Comparison of ENCODE assay signal across 15 cellular contexts in the genomic region with DNA sequence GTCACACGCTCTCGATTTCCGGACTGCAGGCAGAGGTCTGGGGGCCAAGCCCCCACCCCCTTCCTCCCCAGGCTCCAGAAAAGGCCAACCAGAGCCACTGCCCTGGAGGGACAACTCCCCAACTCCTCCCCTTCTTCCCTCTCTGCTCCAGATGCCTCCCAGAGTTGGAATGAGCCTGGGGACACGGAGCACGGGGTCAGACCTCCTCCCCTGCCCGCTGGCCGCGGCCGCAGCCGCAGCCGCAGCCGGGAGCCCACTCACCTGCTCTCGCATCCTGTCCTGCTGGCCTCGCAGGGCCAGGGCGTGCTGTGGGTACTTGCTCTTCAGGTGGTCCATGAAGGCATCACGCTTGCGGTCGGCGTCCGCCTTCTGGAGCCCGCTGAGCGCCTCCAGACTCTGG. TPM values are rescaled to one million over a fixed set of nuclear protein-coding genes. Genes with fewer than 3 reads are reported as not detected.
A peak's percentile ranks its signal among the peaks of the same experiment; 100 is the strongest.
DNase-seq lines count a peak whose midpoint lies in the region; ATAC-seq and TF ChIP-seq lines count a peak whose summit lies in the region.
"Had no signal": no experiment of that assay in that cellular context is flagged by ENCODE, and none has a peak within 500 bp of the region (broad histone marks: within the 10 kb centered on the region; RNA-seq: fewer than 3 reads in every experiment).

No MANE protein-coding gene starts in this region.

- H3K9ac ChIP-seq in BLaER1 treated with 17β-estradiol and CSF1 and Interleukin-3, amounts not matched to agents 10 nM and 100 nM, result no peak overlapping the region
- no peak overlapping the region for H3K9ac ChIP-seq in parathyroid adenoma

- no peaks in the 10 kb centered on the region for H3K9me3 ChIP-seq in BLaER1 treated with 17β-estradiol and CSF1 and Interleukin-3, amounts not matched to agents 10 nM and 100 nM (replicated peaks in 1 of 11)
- H3K9me3 ChIP-seq in right cardiac atrium (ENCODE audit: control insufficient read depth, low read length), result no peaks in the 10 kb centered on the region
- no peaks in the 10 kb centered on the region for H3K9me3 ChIP-seq in parathyroid adenoma (ENCODE audit: control insufficient read depth, low read length)
- no peaks in the 10 kb centered on the region for H3K9me3 ChIP-seq in esophagus squamous epithelium
- H3K9me3 ChIP-seq: SJSA1, uterus had no signal

- peak overlapping the region; percentile 57 for H2AFZ ChIP-seq in parathyroid adenoma

- no peaks in the 10 kb centered on the region for H3K36me3 ChIP-seq in BLaER1 treated with 17β-estradiol and CSF1 and Interleukin-3, amounts not matched to agents 10 nM and 100 nM
- H3K36me3 ChIP-seq in parathyroid adenoma (ENCODE audit: control insufficient read depth, insufficient read depth, low read length), result no peaks in the 10 kb centered on the region
- no peaks in the 10 kb centered on the region for H3K36me3 ChIP-seq in esophagus squamous epithelium
- H3K36me3 ChIP-seq: SJSA1, uterus had no signal

- peak; percentile 68 for DNase-seq in SK-N-DZ (ENCODE audit: low spot score)
- DNase-seq in right cardiac atrium, result peak in 2 of 3 donors; percentile 40 to 45
- DNase-seq in esophagus squamous epithelium (lab: John Stamatoyannopoulos, UW), result no peak
- no peak for DNase-seq in activated CD8-positive, alpha-beta memory T cell treated with anti-CD3 and anti-CD28 coated beads, Interleukin-2, amount 50 U/mL, for 48 hours
- DNase-seq in stimulated activated CD4-positive, alpha-beta T cell treated with anti-CD3 and anti-CD28 coated beads, Interleukin-4, amount 100 ng/mL, for 24 hours, result no peak
- DNase-seq in stimulated activated naive B cell treated with anti-CD40 and anti-IgM and Interleukin-4, amounts not matched to agents 10 μg/mL and 1 μg/mL and 100 μg/mL, for 72 hours, result no peak
- DNase-seq: activated CD8-positive, alpha-beta memory T cell treated with anti-CD3 and anti-CD28 coated beads, Interleukin-2, amount 10 ng/mL, durations not matched to agents 7 days and 5 days; activated naive CD4-positive, alpha-beta T cell treated with anti-CD3 and anti-CD28 coated beads, Interleukin-2, amount 50 U/mL, for 16 hours; NCI-H2081 treated with DMSO at 0.1 percent for 48 hours; uterus had no signal

- H3K27ac Mint-ChIP-seq in stimulated activated naive B cell treated with anti-CD40 and anti-IgM and Interleukin-4, amounts not matched to agents 10 μg/mL and 1 μg/mL and 100 μg/mL, for 72 hours, result no peak overlapping the region
- H3K27ac Mint-ChIP-seq: activated CD8-positive, alpha-beta memory T cell treated with anti-CD3 and anti-CD28 coated beads, Interleukin-2, amount 10 ng/mL, durations not matched to agents 7 days and 5 days; natural killer cell treated with Interleukin-12 subunit alpha and Interleukin-12 subunit beta and Interleukin-15 and Interleukin-18, amount 100 ng/mL, for 72 hours had no signal

- H3K27me3 Mint-ChIP-seq in stimulated activated naive B cell treated with anti-CD40 and anti-IgM and Interleukin-4, amounts not matched to agents 10 μg/mL and 1 μg/mL and 100 μg/mL, for 72 hours, result peaks cover 75 to 86% of the 10 kb centered on the region in 2 donors

- H3K36me3 Mint-ChIP-seq in stimulated activated naive B cell treated with anti-CD40 and anti-IgM and Interleukin-4, amounts not matched to agents 10 μg/mL and 1 μg/mL and 100 μg/mL, for 72 hours, result no peaks in the 10 kb centered on the region
- H3K36me3 Mint-ChIP-seq: activated CD8-positive, alpha-beta memory T cell treated with anti-CD3 and anti-CD28 coated beads, Interleukin-2, amount 10 ng/mL, durations not matched to agents 7 days and 5 days; natural killer cell treated with Interleukin-12 subunit alpha and Interleukin-12 subunit beta and Interleukin-15 and Interleukin-18, amount 100 ng/mL, for 72 hours had no signal

- peaks cover 75 to 100% (median 81%) of the 10 kb centered on the region in 11 experiments for H3K27me3 ChIP-seq in BLaER1 treated with 17β-estradiol and CSF1 and Interleukin-3, amounts not matched to agents 10 nM and 100 nM
- H3K27me3 ChIP-seq in right cardiac atrium (ENCODE audit: control insufficient read depth, insufficient read depth) (no peaks in the 10 kb centered on the region), parathyroid adenoma (ENCODE audit: control insufficient read depth, insufficient read depth, low read length) (no peaks in the 10 kb centered on the region), esophagus squamous epithelium (peaks cover 8 to 92% (median 20%) of the 10 kb centered on the region in 4 donors)

- H3K4me3 ChIP-seq in BLaER1 treated with 17β-estradiol and CSF1 and Interleukin-3, amounts not matched to agents 10 nM and 100 nM, result 0 out of 20 replicates have a peak overlapping the region, but pooled peaks of 1 of the 10 experiments have one; percentile 15
- peak overlapping the region; percentile 14 for H3K4me3 ChIP-seq in right cardiac atrium (ENCODE audit: low read length)
- no peak overlapping the region for H3K4me3 ChIP-seq in parathyroid adenoma (ENCODE audit: low read depth, low read length)
- H3K4me3 ChIP-seq in esophagus squamous epithelium, result peak overlapping the region in 2 of 4 donors; percentile 11 to 12
- H3K4me3 ChIP-seq: SJSA1, uterus had no signal

- intact Hi-C loops in right cardiac atrium (cut with DNase I), result no loop called here
- intact Hi-C loops in esophagus squamous epithelium (cut with DNase I), result no loop called here

- no peak for TF ChIP-seq CTCF in parathyroid adenoma (IDR thresholded peaks at IDR 0.05)
- TF ChIP-seq CTCF in esophagus squamous epithelium (IDR thresholded peaks at IDR 0.05), result no peak

- no peak overlapping the region for H3K27ac ChIP-seq in BLaER1 treated with 17β-estradiol and CSF1 and Interleukin-3, amounts not matched to agents 10 nM and 100 nM
- no peak overlapping the region for H3K27ac ChIP-seq in right cardiac atrium (ENCODE audit: low read length)
- H3K27ac ChIP-seq in parathyroid adenoma, result no peak overlapping the region
- H3K27ac ChIP-seq in esophagus squamous epithelium, result no peak overlapping the region
- H3K27ac ChIP-seq: SJSA1, uterus had no signal

- H3K9me3 Mint-ChIP-seq in stimulated activated naive B cell treated with anti-CD40 and anti-IgM and Interleukin-4, amounts not matched to agents 10 μg/mL and 1 μg/mL and 100 μg/mL, for 72 hours, result no peaks in the 10 kb centered on the region
- H3K9me3 Mint-ChIP-seq: natural killer cell treated with Interleukin-12 subunit alpha and Interleukin-12 subunit beta and Interleukin-15 and Interleukin-18, amount 100 ng/mL, for 72 hours had no signal

- TF ChIP-seq POLR2A in esophagus squamous epithelium (IDR thresholded peaks at IDR 0.05), result no peak

- H3K4me2 ChIP-seq in BLaER1 treated with 17β-estradiol and CSF1 and Interleukin-3, amounts not matched to agents 10 nM and 100 nM, result peak overlapping the region in 7 of 11 experiments; percentile 10 to 81 (median 37); a peak in 9 of 22 replicates
- H3K4me2 ChIP-seq in parathyroid adenoma (ENCODE audit: low read length), result no peak overlapping the region

- ATAC-seq in right cardiac atrium, result peak in 1 of 2 donors; percentile 13
- no peak for ATAC-seq in stimulated activated naive B cell treated with anti-CD40 and anti-IgM and Interleukin-4, amounts not matched to agents 10 μg/mL and 1 μg/mL and 100 μg/mL, for 72 hours (replicated peaks)
- ATAC-seq: activated CD8-positive, alpha-beta memory T cell treated with anti-CD3 and anti-CD28 coated beads, Interleukin-2, amount 10 ng/mL, durations not matched to agents 7 days and 5 days; natural killer cell treated with Interleukin-12 subunit alpha and Interleukin-12 subunit beta and Interleukin-15 and Interleukin-18, amount 100 ng/mL, for 72 hours had no signal

- H3K79me2 ChIP-seq in parathyroid adenoma, result no peaks in the 10 kb centered on the region

- 5% methylated on average over 22 of the region's 22 CpGs for WGBS in right cardiac atrium
- 5% methylated on average over 15 of the region's 22 CpGs; no CpG with 5 or more reads in 1 of the 2 donors for WGBS in esophagus squamous epithelium, 2 donors

- H4K20me1 ChIP-seq in BLaER1 treated with 17β-estradiol and CSF1 and Interleukin-3, amounts not matched to agents 10 nM and 100 nM, result peaks cover 0 to 87% (median 40%) of the 10 kb centered on the region in 11 experiments; a peak in 18 of 22 replicates

- peaks cover 5 to 30% (median 25%) of the 10 kb centered on the region in 10 experiments; a peak in 18 of 20 replicates for H3K4me1 ChIP-seq in BLaER1 treated with 17β-estradiol and CSF1 and Interleukin-3, amounts not matched to agents 10 nM and 100 nM
- H3K4me1 ChIP-seq in right cardiac atrium (ENCODE audit: control insufficient read depth, insufficient read depth, low read length), result no peaks in the 10 kb centered on the region
- H3K4me1 ChIP-seq in parathyroid adenoma, result peaks cover 2% of the 10 kb centered on the region
- H3K4me1 ChIP-seq in esophagus squamous epithelium, result peaks cover 6 to 14% (median 8%) of the 10 kb centered on the region in 3 donors
- H3K4me1 ChIP-seq: SJSA1, uterus had no signal

- H3K4me1 Mint-ChIP-seq in stimulated activated naive B cell treated with anti-CD40 and anti-IgM and Interleukin-4, amounts not matched to agents 10 μg/mL and 1 μg/mL and 100 μg/mL, for 72 hours, result peaks cover 13 to 17% of the 10 kb centered on the region in 2 donors

- no peak overlapping the region for H3K4me3 Mint-ChIP-seq in stimulated activated naive B cell treated with anti-CD40 and anti-IgM and Interleukin-4, amounts not matched to agents 10 μg/mL and 1 μg/mL and 100 μg/mL, for 72 hours
- H3K4me3 Mint-ChIP-seq: activated CD8-positive, alpha-beta memory T cell treated with anti-CD3 and anti-CD28 coated beads, Interleukin-2, amount 10 ng/mL, durations not matched to agents 7 days and 5 days; natural killer cell treated with Interleukin-12 subunit alpha and Interleukin-12 subunit beta and Interleukin-15 and Interleukin-18, amount 100 ng/mL, for 72 hours had no signal

RNA-seq across cellular contexts. Expression of a gene that starts 27.5 kb away (rescaled TPM):
- polyA plus RNA-seq in SK-N-DZ (2014; cell fraction: cytosol; rRNA removed), result 2.7 and 3.0 TPM in 2 replicates
- polyA plus RNA-seq in SK-N-DZ (2014; cell fraction: nucleus; rRNA removed), result 7.4 and 10.8 TPM in 2 replicates
- total RNA-seq in right cardiac atrium (1 to 10 TPM in 3 of 4 donors, under 1 TPM in 1; 0.89 to 4.8 (median 3.0) TPM), esophagus squamous epithelium (1 to 10 TPM in 3 of 4 donors, under 1 TPM in 1; 0.09 to 1.7 (median 1.3) TPM)
- 2.6 TPM for polyA plus RNA-seq in right cardiac atrium
- total RNA-seq: M059J, SJSA1 had no signal

Comparison
In these comparisons a context has a peak if more than half of its experiments do, and no peak if none do; other contexts are left out.
1. DNase-seq: peak in SK-N-DZ (single experiment) and right cardiac atrium (2 of 3); none in esophagus squamous epithelium (single experiment), activated CD8-positive, alpha-beta memory T cell treated with anti-CD3 and anti-CD28 coated beads, Interleukin-2, amount 50 U/mL, for 48 hours (single experiment), stimulated activated CD4-positive, alpha-beta T cell treated with anti-CD3 and anti-CD28 coated beads, Interleukin-4, amount 100 ng/mL, for 24 hours (single experiment) and stimulated activated naive B cell treated with anti-CD40 and anti-IgM and Interleukin-4, amounts not matched to agents 10 μg/mL and 1 μg/mL and 100 μg/mL, for 72 hours (single experiment).